ENCODE assay signal across 33 cellular contexts in the genomic region with DNA sequence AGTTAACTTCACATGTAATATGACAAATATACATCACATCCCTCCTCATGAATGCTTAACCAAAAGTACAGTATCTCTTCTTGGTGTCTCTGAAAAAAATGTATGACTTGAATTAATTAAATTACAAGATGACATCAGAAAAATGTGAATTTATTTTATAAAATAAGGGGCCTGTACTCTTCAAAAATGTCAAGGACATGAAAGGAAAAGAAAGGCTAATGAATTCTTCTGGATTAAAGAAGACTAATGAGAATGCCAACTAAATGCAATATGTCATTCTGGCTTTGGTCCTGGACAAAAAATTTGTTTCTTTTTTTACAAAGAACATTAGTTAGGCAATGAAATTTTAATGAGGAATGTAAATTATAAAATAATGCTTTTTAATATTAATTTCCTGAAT.
"Had no signal": no experiment of that assay in that cellular context is flagged by ENCODE, and none has a peak within 500 bp of the region (broad histone marks: within the 10 kb centered on the region; RNA-seq: fewer than 3 reads in every experiment).

No MANE protein-coding gene starts in this region.

- ATAC-seq: activated naive CD4-positive, alpha-beta T cell treated with anti-CD3 and anti-CD28 coated beads, Interleukin-2, amount 50 U/mL, for 72 hours; activated naive CD8-positive, alpha-beta T cell treated with anti-CD3 and anti-CD28 coated beads, Interleukin-2, amount 50 U/mL, for 24 hours; activated T-cell treated with anti-CD3 and anti-CD28 coated beads, Interleukin-2, amount 50 U/mL, for 4 hours; activated T-cell treated with anti-CD3 and anti-CD28 coated beads, Interleukin-2, amount 50 U/mL, for 72 hours; activated T-helper 17 cell treated with anti-CD3 and anti-CD28 coated beads, Interleukin-2, amount 50 U/mL, for 72 hours; body of pancreas had no signal

- H3K4me3 ChIP-seq: adrenal gland, ascending aorta, body of pancreas, breast epithelium, cardiac muscle cell had no signal

- DNase-seq: activated effector memory CD4-positive, alpha-beta T cell treated with anti-CD3 and anti-CD28 coated beads, Interleukin-2, amount 50 U/mL, for 16 hours; activated effector memory CD4-positive, alpha-beta T cell treated with Interleukin-2 at 50 U/mL for 16 hours; activated gamma-delta T cell; activated gamma-delta T cell treated with Interleukin-2 at 50 U/mL for 16 hours; activated naive CD4-positive, alpha-beta T cell; activated naive CD4-positive, alpha-beta T cell treated with anti-CD3 and anti-CD28 coated beads for 36 hours; activated naive CD4-positive, alpha-beta T cell treated with anti-CD3 and anti-CD28 coated beads, Interleukin-2, amount 10 ng/mL, durations not matched to agents 7 days and 5 days; activated naive CD4-positive, alpha-beta T cell treated with anti-CD3 and anti-CD28 coated beads, Interleukin-2, amount 50 U/mL, for 16 hours; activated naive CD4-positive, alpha-beta T cell treated with Interleukin-2 at 50 U/mL for 16 hours; activated naive CD8-positive, alpha-beta T cell treated with anti-CD3 and anti-CD28 coated beads for 36 hours; activated naive CD8-positive, alpha-beta T cell treated with anti-CD3 and anti-CD28 coated beads, Interleukin-2, amount 10 ng/mL, durations not matched to agents 7 days and 5 days; activated naive CD8-positive, alpha-beta T cell treated with anti-CD3 and anti-CD28 coated beads, Interleukin-2, amount 50 U/mL, for 24 hours; activated T-cell treated with anti-CD3 and anti-CD28 coated beads, Interleukin-2, amount 50 U/mL, for 24 hours; activated T-cell treated with anti-CD3 and anti-CD28 coated beads, Interleukin-2, amount 50 U/mL, for 4 hours; activated T-cell treated with anti-CD3 and anti-CD28 coated beads, Interleukin-2, amount 50 U/mL, for 48 hours; activated T-cell treated with anti-CD3 and anti-CD28 coated beads, Interleukin-2, amount 50 U/mL, for 72 hours; adrenal gland; amniotic stem cell; amygdala; anterior cingulate cortex; aorta; body of pancreas; brain microvascular endothelial cell; caudate nucleus; central memory CD4-positive, alpha-beta T cell; cerebellar nuclear complex had no signal

- H3K27ac ChIP-seq: adrenal gland, ascending aorta, body of pancreas, brain microvascular endothelial cell, breast epithelium, cardiac muscle cell had no signal

- H3K4me1 ChIP-seq: adrenal gland, ascending aorta, body of pancreas, breast epithelium had no signal

- H3K27me3 ChIP-seq: adrenal gland, ascending aorta, body of pancreas, brain microvascular endothelial cell, breast epithelium, cardiac muscle cell had no signal

- H3K9me3 ChIP-seq: adrenal gland, ascending aorta, body of pancreas had no signal

- FAIRE-seq: astrocyte, bronchial epithelial cell had no signal

- H3K36me3 ChIP-seq: adrenal gland, ascending aorta, brain microvascular endothelial cell, breast epithelium, cardiac muscle cell had no signal
